ENCODE assay signal across 9 cellular contexts in the genomic region with DNA sequence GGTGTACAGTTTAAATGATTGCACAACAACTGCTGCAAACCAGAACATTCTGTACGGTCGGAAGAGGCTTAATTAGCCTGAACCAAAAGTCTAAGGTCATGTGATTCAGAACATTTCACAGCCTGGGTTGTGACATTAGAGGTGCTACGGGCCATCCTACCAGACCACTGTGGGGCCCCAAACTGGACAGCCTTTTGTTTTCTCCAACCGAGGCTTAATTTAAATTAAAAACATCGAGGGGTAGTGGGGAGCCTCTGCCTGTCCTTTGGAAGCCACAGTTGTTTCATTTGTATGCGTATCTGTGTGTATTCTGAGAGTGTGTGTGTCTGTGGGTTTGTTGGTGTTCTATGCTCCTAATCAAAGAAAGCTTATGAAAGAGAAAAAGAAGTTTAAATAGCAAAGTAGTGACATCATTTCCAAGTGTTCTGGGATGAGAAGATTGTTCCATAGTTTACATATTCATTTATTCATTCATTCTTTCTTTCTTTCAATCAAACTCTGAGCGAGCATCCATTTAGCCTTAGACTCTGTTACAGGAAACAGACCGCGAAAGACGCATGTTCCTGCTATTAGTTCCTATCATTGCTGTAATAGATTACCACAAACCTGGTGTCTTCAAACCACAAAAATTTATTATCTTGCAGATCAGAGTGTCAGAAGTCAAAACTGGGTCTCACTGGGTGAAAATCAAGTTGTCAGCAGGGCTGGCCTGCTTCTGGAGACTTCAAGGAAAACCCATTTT.
DNase-seq lines count a peak whose midpoint lies in the region; ATAC-seq lines count a peak whose summit lies in the region.
"Had no signal": no experiment of that assay in that cellular context is flagged by ENCODE, and none has a peak within 500 bp of the region (broad histone marks: within the 10 kb centered on the region; RNA-seq: fewer than 3 reads in every experiment).

No MANE protein-coding gene starts in this region.

- H3K23ac ChIP-seq in trophoblast cell (ENCODE audit: low read length), result no peak overlapping the region

- H3K9ac ChIP-seq in trophoblast cell (ENCODE audit: low read length), result no peak overlapping the region
- no peak overlapping the region for H3K9ac ChIP-seq in Karpas-422 (ENCODE audit: low read length)

- peak overlapping the region; percentile 68 for H3K4me3 Mint-ChIP-seq in T-helper 2 cell treated with Interferon-gamma antibody and Interleukin-4, amounts not matched to agents 5 μg/mL and 100 μg/mL, for 36 hours

- H2BK120ac ChIP-seq in trophoblast cell (ENCODE audit: insufficient read depth, low read length, poor library complexity), result no peak overlapping the region

- no peak overlapping the region for H3K14ac ChIP-seq in trophoblast cell (ENCODE audit: low read length)

- WGBS in trophoblast cell (ENCODE audit: extremely low coverage, insufficient coverage, insufficient read length), result no CpG with 5 or more reads among the region's 10 CpGs

- H2AK5ac ChIP-seq in trophoblast cell (ENCODE audit: low read length), result no peak overlapping the region

- H3K27ac Mint-ChIP-seq in T-helper 2 cell treated with Interferon-gamma antibody and Interleukin-4, amounts not matched to agents 5 μg/mL and 100 μg/mL, for 36 hours, result peak overlapping the region; percentile 80

- no peak overlapping the region for H2BK5ac ChIP-seq in trophoblast cell (ENCODE audit: low read depth, low read length, poor library complexity)

- H3K27me3 ChIP-seq in trophoblast cell (ENCODE audit: insufficient read depth, low read length), result no peaks in the 10 kb centered on the region
- H3K27me3 ChIP-seq in Karpas-422 (ENCODE audit: low read length), result no peaks in the 10 kb centered on the region

- no peaks in the 10 kb centered on the region for H3K9me3 ChIP-seq in trophoblast cell (ENCODE audit: insufficient read depth, low read depth, low read length)
- no peaks in the 10 kb centered on the region for H3K9me3 ChIP-seq in Karpas-422 (ENCODE audit: low read length)

- no peak overlapping the region for H3K4ac ChIP-seq in trophoblast cell (ENCODE audit: low read depth, low read length)

- H3K4me1 Mint-ChIP-seq in T-helper 2 cell treated with Interferon-gamma antibody and Interleukin-4, amounts not matched to agents 5 μg/mL and 100 μg/mL, for 36 hours (ENCODE audit: low read depth), result peaks cover 30% of the 10 kb centered on the region

- H3K36me3 ChIP-seq in trophoblast cell (ENCODE audit: control insufficient read depth in 1 of 2, insufficient read depth in 2 of 2, low read length in 2 of 2) (peaks cover 0 to 2% of the 10 kb centered on the region in 2 experiments), Karpas-422 (ENCODE audit: insufficient read depth, low read length) (no peaks in the 10 kb centered on the region)

- peaks cover 11 to 12% of the 10 kb centered on the region in 2 experiments for H3K4me1 ChIP-seq in trophoblast cell (ENCODE audit: control insufficient read depth in 1 of 2, insufficient read depth in 2 of 2, low read length in 2 of 2)
- no peaks in the 10 kb centered on the region for H3K4me1 ChIP-seq in Karpas-422 (ENCODE audit: low read length)

- H4K20me1 ChIP-seq in Karpas-422 (ENCODE audit: insufficient read depth, low read depth, low read length), result no peaks in the 10 kb centered on the region

- H2AFZ ChIP-seq in trophoblast cell (ENCODE audit: insufficient read depth, low read length, poor library complexity) (no peak overlapping the region), Karpas-422 (ENCODE audit: low read length) (no peak overlapping the region)

- H3K79me2 ChIP-seq in trophoblast cell (ENCODE audit: control insufficient read depth, insufficient read depth, low read length, poor library complexity), result no peaks in the 10 kb centered on the region
- no peaks in the 10 kb centered on the region for H3K79me2 ChIP-seq in Karpas-422 (ENCODE audit: low read length)

- H3K4me3 ChIP-seq in trophoblast cell (ENCODE audit: low read depth, low read length) (no peak overlapping the region), Karpas-422 (ENCODE audit: low read length) (no peak overlapping the region)

- no peaks in the 10 kb centered on the region for H3K27me3 Mint-ChIP-seq in T-helper 2 cell treated with Interferon-gamma antibody and Interleukin-4, amounts not matched to agents 5 μg/mL and 100 μg/mL, for 36 hours (ENCODE audit: low read depth)

- peaks cover 7% of the 10 kb centered on the region for H3K79me1 ChIP-seq in trophoblast cell (ENCODE audit: low read length)

- no peaks in the 10 kb centered on the region for H3K9me2 ChIP-seq in Karpas-422 (replicated peaks; ENCODE audit: insufficient read depth, low read length)

- in situ Hi-C loops in Caki2 (cut with HindIII; ENCODE audit: low pct_unique_long_range_greater_than_20kb, low sequenced_read_pairs), result no loop called here

- no peak overlapping the region for H4K12ac ChIP-seq in trophoblast cell (ENCODE audit: low read depth, low read length)

- peak overlapping the region; percentile 30 for H2BK12ac ChIP-seq in trophoblast cell (ENCODE audit: low read length)

- H3K27ac ChIP-seq in trophoblast cell (ENCODE audit: low read depth, low read length) (no peak overlapping the region), Karpas-422 (ENCODE audit: low read length) (no peak overlapping the region)

- H3K18ac ChIP-seq in trophoblast cell (ENCODE audit: low read length), result no peak overlapping the region

- no peak overlapping the region for H4K8ac ChIP-seq in trophoblast cell (ENCODE audit: low read depth, low read length)

- H4K91ac ChIP-seq in trophoblast cell (ENCODE audit: low read depth, low read length), result no peak overlapping the region

- no peaks in the 10 kb centered on the region for H3K36me3 Mint-ChIP-seq in T-helper 2 cell treated with Interferon-gamma antibody and Interleukin-4, amounts not matched to agents 5 μg/mL and 100 μg/mL, for 36 hours (ENCODE audit: low read depth)

- DNase-seq in Caki2 (ENCODE audit: low read depth) (peak; percentile 29), fibroblast of gingiva (ENCODE audit: low read depth) (peak; percentile 87), trophoblast cell (peak; percentile 14 to 61), Karpas-422 (no peak)
- peak; percentile 53 for DNase-seq in T-helper 2 cell treated with Interferon-gamma antibody and Interleukin-4, amounts not matched to agents 5 μg/mL and 100 μg/mL, for 36 hours (ENCODE audit: low spot score)
- DNase-seq: NCI-H2029 had no signal

- H3K9me3 Mint-ChIP-seq in T-helper 2 cell treated with Interferon-gamma antibody and Interleukin-4, amounts not matched to agents 5 μg/mL and 100 μg/mL, for 36 hours, result no peaks in the 10 kb centered on the region

- H3K4me2 ChIP-seq in trophoblast cell (ENCODE audit: low read length), result no peak overlapping the region
- H3K4me2 ChIP-seq in Karpas-422 (ENCODE audit: low read depth, low read length, poor library complexity, severe bottlenecking), result no peak overlapping the region

- ATAC-seq in HG03159 (IDR thresholded peaks at IDR 0.05; ENCODE audit: unreplicated experiment), result no peak
- ATAC-seq in HG03521 (IDR thresholded peaks at IDR 0.05; ENCODE audit: unreplicated experiment), result no peak
- no peak for ATAC-seq in GM19324 (IDR thresholded peaks at IDR 0.05; ENCODE audit: low FRiP score, unreplicated experiment)
